In the genomic region with DNA sequence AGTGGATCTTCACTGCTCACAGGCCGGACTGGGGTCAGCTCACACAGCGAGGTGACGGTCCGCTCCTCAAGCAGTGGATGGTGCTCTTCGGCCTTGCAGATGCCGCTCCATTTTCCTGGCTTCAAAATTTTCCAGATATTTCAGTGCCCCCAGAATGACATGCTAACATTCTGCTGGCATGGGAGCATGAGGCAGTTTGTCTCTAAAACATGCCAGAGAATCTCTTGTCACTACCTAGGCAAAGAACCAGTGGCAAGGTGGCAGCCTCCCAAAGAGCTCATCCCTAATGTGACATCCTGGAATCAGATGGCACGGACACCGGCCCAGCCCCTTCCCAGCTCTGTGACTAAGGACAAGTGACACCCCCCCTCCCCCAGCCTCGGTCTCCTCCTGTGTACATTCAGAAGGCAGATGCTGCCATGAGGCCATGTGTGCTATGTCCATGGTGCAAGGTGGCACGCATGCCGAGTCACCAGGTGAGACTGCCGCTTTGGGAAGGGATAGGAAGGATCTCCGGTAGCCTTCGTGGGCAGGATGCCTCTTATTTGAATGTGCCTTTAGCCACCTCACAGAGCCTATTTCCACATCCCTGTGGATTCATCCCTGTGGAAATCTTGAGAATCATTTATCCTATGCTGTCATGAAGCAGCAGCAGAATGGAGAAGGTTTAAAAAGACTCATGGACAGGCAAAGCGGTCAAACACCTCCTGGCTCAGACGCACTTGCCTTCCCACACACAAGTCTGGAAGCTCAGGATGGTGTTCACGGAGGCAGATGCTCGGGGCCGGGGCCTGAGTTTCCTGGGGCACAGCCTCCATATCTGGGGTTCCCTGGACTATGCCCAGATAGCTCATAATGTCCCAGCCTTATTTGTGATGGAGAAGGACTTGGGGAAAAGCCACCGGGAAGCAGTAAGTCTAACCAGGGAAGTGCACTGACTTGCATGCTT, we compare ENCODE assay signal across 18 cellular contexts. TPM values are rescaled to one million over a fixed set of nuclear protein-coding genes. Genes with fewer than 3 reads are reported as not detected.
DNase-seq lines count a peak whose midpoint lies in the region; ATAC-seq and TF ChIP-seq lines count a peak whose summit lies in the region.
"Had no signal": no experiment of that assay in that cellular context is flagged by ENCODE, and none has a peak within 500 bp of the region (broad histone marks: within the 10 kb centered on the region; RNA-seq: fewer than 3 reads in every experiment).

No MANE protein-coding gene starts in this region.

- H3K27ac ChIP-seq in hepatocyte = peak overlapping the region; percentile 68
- H3K27ac ChIP-seq: ovary, PC-9 had no signal

- no peak for ATAC-seq in naive thymus-derived CD8-positive, alpha-beta T cell
- ATAC-seq in HG03354 (IDR thresholded peaks at IDR 0.05; ENCODE audit: poor library complexity, severe bottlenecking, unreplicated experiment) = no peak
- ATAC-seq: activated naive CD8-positive, alpha-beta T cell treated with anti-CD3 and anti-CD28 coated beads, Interleukin-2, amount 50 U/mL, for 24 hours had no signal

- no peak overlapping the region for H3K4me3 Mint-ChIP-seq in naive thymus-derived CD8-positive, alpha-beta T cell
- H3K4me3 Mint-ChIP-seq: activated naive CD8-positive, alpha-beta T cell treated with anti-CD3 and anti-CD28 coated beads, Interleukin-2, amount 50 U/mL, for 24 hours; IgD-negative memory B cell had no signal

- no peak overlapping the region for H2AFZ ChIP-seq in hepatocyte
- H2AFZ ChIP-seq: PC-9 had no signal

- H3K4me3 ChIP-seq in H7 (ENCODE audit: insufficient read depth, low read depth, low read length) (peak overlapping the region; percentile 20; the same call in 1 of the 2 replicates), cardiac fibroblast (replicated peaks in 1 of 2; ENCODE audit: low read depth in 2 of 2, low read length in 2 of 2) (peak overlapping the region; percentile 86 to 89), hepatocyte (peak overlapping the region; percentile 77), skeletal muscle cell (ENCODE audit: low read depth, low read length) (peak overlapping the region; percentile 73)
- H3K4me3 ChIP-seq: ovary, PC-9 had no signal

- H4K20me1 ChIP-seq in hepatocyte (ENCODE audit: insufficient read depth, poor library complexity, severe bottlenecking) = peaks cover 16% of the 10 kb centered on the region

- POLR2A ChIA-PET in naive thymus-derived CD8-positive, alpha-beta T cell (lab: Charles Lee) = no interaction called here

- H3K36me3 ChIP-seq in H7 (replicated peaks; ENCODE audit: control insufficient read depth, insufficient read depth, low read length) (no peaks in the 10 kb centered on the region), hepatocyte (replicated peaks; ENCODE audit: insufficient read depth, low read depth) (no peaks in the 10 kb centered on the region)
- H3K36me3 ChIP-seq: BE2C, ovary had no signal

- no peaks in the 10 kb centered on the region for H3K9me2 ChIP-seq in hepatocyte (replicated peaks; ENCODE audit: insufficient read depth)

- H3K27me3 ChIP-seq in H7 (ENCODE audit: control insufficient read depth, insufficient read depth, low read length) = peaks cover 4% of the 10 kb centered on the region
- H3K27me3 ChIP-seq in hepatocyte = no peaks in the 10 kb centered on the region
- H3K27me3 ChIP-seq: BE2C, ovary had no signal

- DNase-seq in H7 (no peak), cardiac fibroblast (ENCODE audit: low read depth in 2 of 2) (no peak), hepatocyte (ENCODE audit: low spot score) (no peak), skeletal muscle cell (ENCODE audit: low read depth) (no peak), amniotic stem cell (lab: John Stamatoyannopoulos, UW) (no peak)
- DNase-seq in stimulated activated naive CD4-positive, alpha-beta T cell (lab: John Stamatoyannopoulos, UW) = no peak
- no peak for DNase-seq in naive thymus-derived CD8-positive, alpha-beta T cell
- DNase-seq: activated naive CD8-positive, alpha-beta T cell treated with anti-CD3 and anti-CD28 coated beads, Interleukin-2, amount 50 U/mL, for 24 hours; activated T-cell treated with anti-CD3 and anti-CD28 coated beads for 4 hours; BE2C; DND-41; hippocampal formation; NCI-H1417 treated with DMSO at 0.1 percent for 48 hours; NCI-H446 treated with DMSO at 0.1 percent for 48 hours; PC-9 had no signal

- H3K27ac Mint-ChIP-seq in naive thymus-derived CD8-positive, alpha-beta T cell = peak overlapping the region in 1 of 10 donors; percentile 56
- H3K27ac Mint-ChIP-seq: activated naive CD8-positive, alpha-beta T cell treated with anti-CD3 and anti-CD28 coated beads, Interleukin-2, amount 50 U/mL, for 24 hours; IgD-negative memory B cell had no signal

- no peaks in the 10 kb centered on the region for H3K9me3 Mint-ChIP-seq in naive thymus-derived CD8-positive, alpha-beta T cell
- H3K9me3 Mint-ChIP-seq: activated naive CD8-positive, alpha-beta T cell treated with anti-CD3 and anti-CD28 coated beads, Interleukin-2, amount 50 U/mL, for 24 hours; IgD-negative memory B cell had no signal

- peak overlapping the region; percentile 95 for H3K4me2 ChIP-seq in hepatocyte

- H3K36me3 Mint-ChIP-seq in naive thymus-derived CD8-positive, alpha-beta T cell = peaks cover 0 to 2% (median 0%) of the 10 kb centered on the region in 3 donors
- H3K36me3 Mint-ChIP-seq: IgD-negative memory B cell had no signal

- 69% methylated on average over 20 of the region's 20 CpGs for WGBS in hepatocyte (ENCODE audit: low lambda C conversion rate, missing lambda C conversion rate)

- H3K4me1 Mint-ChIP-seq in naive thymus-derived CD8-positive, alpha-beta T cell = peaks cover 9 to 28% (median 20%) of the 10 kb centered on the region in 4 donors

- peaks cover 75% of the 10 kb centered on the region for H3K79me2 ChIP-seq in hepatocyte

- H3K9me3 ChIP-seq in hepatocyte (ENCODE audit: low read depth) = no peaks in the 10 kb centered on the region
- H3K9me3 ChIP-seq: BE2C, ovary had no signal

- peaks cover 19 to 67% (median 40%) of the 10 kb centered on the region in 5 donors for H3K27me3 Mint-ChIP-seq in naive thymus-derived CD8-positive, alpha-beta T cell

- TF ChIP-seq CTCF in cardiac fibroblast (IDR thresholded peaks at IDR 0.05; ENCODE audit: low read depth, low read length) = no peak
- TF ChIP-seq CTCF in hepatocyte (IDR thresholded peaks at IDR 0.05; ENCODE audit: poor library complexity) = no peak

- H3K4me1 ChIP-seq in hepatocyte (ENCODE audit: insufficient read depth) = peaks cover 34% of the 10 kb centered on the region

RNA-seq across cellular contexts. Expression of a gene that starts 2.9 kb away (rescaled TPM):
- 9.3 and 25.0 TPM in 2 replicates for total RNA-seq in H7 (2014; rRNA removed; shearing (Covaris generic))
- 46.1 and 48.6 TPM in 2 replicates for total RNA-seq in hepatocyte
- 13.2 and 21.4 TPM in 2 replicates for polyA plus RNA-seq in hepatocyte
- total RNA-seq in naive thymus-derived CD8-positive, alpha-beta T cell = not detected
- polyA plus RNA-seq in naive thymus-derived CD8-positive, alpha-beta T cell = not detected
- polyA plus RNA-seq: IgD-negative memory B cell had no signal

Comparison
In these comparisons a context has a peak if more than half of its experiments do, and no peak if none do; other contexts are left out.
1. H3K4me3 ChIP-seq: peak in every context shown above with its lines; median percentile 88 in cardiac fibroblast; 77 in hepatocyte; 73 in skeletal muscle cell; 20 in H7.